21 cellular contexts compared by ENCODE assay signal in the genomic region with DNA sequence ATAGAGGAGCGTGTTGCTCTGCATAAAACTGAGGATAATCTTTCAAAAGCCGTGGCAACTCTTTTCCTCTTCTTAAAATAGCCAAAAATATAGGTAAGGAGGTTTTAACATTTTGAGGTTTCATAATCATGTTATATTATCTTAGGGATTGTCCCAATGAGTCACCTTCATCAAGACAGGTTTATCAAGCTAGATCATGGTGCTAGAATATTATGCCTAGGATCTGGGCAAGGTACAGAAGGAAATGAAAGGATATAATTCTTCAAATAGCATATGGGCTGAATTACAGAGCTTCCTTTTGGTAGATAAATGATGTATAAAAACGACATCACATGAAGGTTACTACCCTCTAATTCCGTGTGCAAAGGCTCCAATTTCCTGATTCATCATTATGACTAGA.
"Had no signal": no experiment of that assay in that cellular context is flagged by ENCODE, and none has a peak within 500 bp of the region (broad histone marks: within the 10 kb centered on the region; RNA-seq: fewer than 3 reads in every experiment).

No MANE protein-coding gene starts in this region.

- H3K36me3 Mint-ChIP-seq: activated naive CD4-positive, alpha-beta T cell treated with anti-CD3 and anti-CD28 coated beads, Interleukin-2, amount 10 ng/mL, durations not matched to agents 7 days and 5 days; brain had no signal

- H3K4me3 Mint-ChIP-seq: activated CD4-positive, alpha-beta T cell treated with anti-CD3 and anti-CD28 coated beads, Interleukin-2, amount 10 ng/mL, durations not matched to agents 7 days and 5 days; activated CD8-positive, alpha-beta T cell treated with anti-CD3 and anti-CD28 coated beads, Interleukin-2, amount 10 ng/mL, durations not matched to agents 7 days and 5 days; activated naive CD4-positive, alpha-beta T cell treated with anti-CD3 and anti-CD28 coated beads, Interleukin-2, amount 10 ng/mL, durations not matched to agents 7 days and 5 days; activated naive CD8-positive, alpha-beta T cell treated with anti-CD3 and anti-CD28 coated beads, Interleukin-2, amount 50 U/mL, for 24 hours; brain; central memory CD8-positive, alpha-beta T cell; endodermal cell; T-helper 1 cell treated with Interleukin-12 subunit alpha and Interleukin-12 subunit beta and Interleukin-4 antibody, amounts not matched to agents 30 μg/mL and 1 μg/mL, for 36 hours had no signal

- ATAC-seq: activated CD4-positive, CD25-positive, alpha-beta regulatory T cell treated with anti-CD3 and anti-CD28 coated beads, Interleukin-2, amount 50 U/mL, for 24 hours; activated CD8-positive, alpha-beta T cell treated with anti-CD3 and anti-CD28 coated beads, Interleukin-2, amount 10 ng/mL, durations not matched to agents 7 days and 5 days; activated naive CD8-positive, alpha-beta T cell treated with anti-CD3 and anti-CD28 coated beads, Interleukin-2, amount 50 U/mL, for 24 hours; left lung; stimulated activated naive CD8-positive, alpha-beta T cell treated with anti-CD3 and anti-CD28 coated beads, Interleukin-15, Interleukin-2, amounts not matched to agents 100 U/mL and 50 U/mL, for 24 hours had no signal

- H3K4me1 Mint-ChIP-seq: activated CD4-positive, alpha-beta T cell treated with anti-CD3 and anti-CD28 coated beads, Interleukin-2, amount 10 ng/mL, durations not matched to agents 7 days and 5 days; activated naive CD4-positive, alpha-beta T cell treated with anti-CD3 and anti-CD28 coated beads, Interleukin-2, amount 10 ng/mL, durations not matched to agents 7 days and 5 days; activated naive CD8-positive, alpha-beta T cell treated with anti-CD3 and anti-CD28 coated beads, Interleukin-2, amount 50 U/mL, for 24 hours; brain; central memory CD8-positive, alpha-beta T cell had no signal

- H3K27me3 ChIP-seq: colonic mucosa, left lung, tibial nerve had no signal

- H3K4me1 ChIP-seq: colonic mucosa, left lung, tibial nerve had no signal

- DNase-seq: activated CD4-positive, alpha-beta T cell treated with anti-CD3 and anti-CD28 coated beads, Interleukin-2, amount 10 ng/mL, durations not matched to agents 7 days and 5 days; activated CD8-positive, alpha-beta T cell treated with anti-CD3 and anti-CD28 coated beads, Interleukin-2, amount 10 ng/mL, durations not matched to agents 7 days and 5 days; activated effector memory CD4-positive, alpha-beta T cell treated with Interleukin-2 at 50 U/mL for 16 hours; activated naive CD4-positive, alpha-beta T cell treated with anti-CD3 and anti-CD28 coated beads, Interleukin-2, amount 10 ng/mL, durations not matched to agents 7 days and 5 days; activated naive CD8-positive, alpha-beta T cell treated with anti-CD3 and anti-CD28 coated beads, Interleukin-2, amount 50 U/mL, for 24 hours; activated T-cell treated with anti-CD3 and anti-CD28 coated beads, Interleukin-2, amount 50 U/mL, for 48 hours; anterior cingulate cortex; colonic mucosa; endodermal cell; erythroblast; hippocampal formation; islet precursor cell; left lung; occipital lobe; stimulated activated CD4-positive, alpha-beta T cell treated with anti-CD3 and anti-CD28 coated beads, Interleukin-2, amount 100 ng/mL, for 24 hours; stimulated activated naive CD8-positive, alpha-beta T cell treated with anti-CD3 and anti-CD28 coated beads, Interleukin-15, Interleukin-2, amounts not matched to agents 100 U/mL and 50 U/mL, for 24 hours had no signal

- H3K27ac ChIP-seq: colonic mucosa, left lung, tibial nerve had no signal

- H3K9me3 Mint-ChIP-seq: activated CD4-positive, alpha-beta T cell treated with anti-CD3 and anti-CD28 coated beads, Interleukin-2, amount 10 ng/mL, durations not matched to agents 7 days and 5 days; activated naive CD4-positive, alpha-beta T cell treated with anti-CD3 and anti-CD28 coated beads, Interleukin-2, amount 10 ng/mL, durations not matched to agents 7 days and 5 days; activated naive CD8-positive, alpha-beta T cell treated with anti-CD3 and anti-CD28 coated beads, Interleukin-2, amount 50 U/mL, for 24 hours; brain; central memory CD8-positive, alpha-beta T cell; endodermal cell; T-helper 1 cell treated with Interleukin-12 subunit alpha and Interleukin-12 subunit beta and Interleukin-4 antibody, amounts not matched to agents 30 μg/mL and 1 μg/mL, for 36 hours had no signal

- H3K4me3 ChIP-seq: colonic mucosa, left lung, tibial nerve had no signal

- H3K9me3 ChIP-seq: colonic mucosa, left lung, tibial nerve had no signal

- H3K36me3 ChIP-seq: colonic mucosa, left lung, tibial nerve had no signal
